Comparison of ENCODE assay signal across 18 cellular contexts in the genomic region with DNA sequence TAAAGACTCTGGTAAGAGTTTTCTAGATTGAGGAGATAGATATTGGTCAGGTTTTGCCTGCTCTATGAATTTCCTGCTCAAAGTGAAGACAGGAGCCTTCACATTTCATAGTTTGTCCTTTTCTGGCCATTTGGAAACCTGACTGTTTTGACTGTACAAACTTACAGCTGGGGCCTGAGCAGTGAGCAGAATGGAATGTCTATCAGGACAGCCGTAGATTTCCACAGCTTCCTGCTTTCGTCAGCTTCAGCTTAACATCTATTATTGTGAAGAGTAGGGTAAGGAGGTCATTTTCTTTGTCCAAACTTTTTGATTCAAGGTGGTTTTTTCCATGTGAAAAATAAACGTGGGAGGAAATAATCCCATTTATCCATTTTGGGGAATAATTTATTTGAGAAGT.
A peak's percentile ranks its signal among the peaks of the same experiment; 100 is the strongest.
DNase-seq lines count a peak whose midpoint lies in the region; ATAC-seq and TF ChIP-seq lines count a peak whose summit lies in the region.
"Had no signal": no experiment of that assay in that cellular context is flagged by ENCODE, and none has a peak within 500 bp of the region (broad histone marks: within the 10 kb centered on the region; RNA-seq: fewer than 3 reads in every experiment).

No MANE protein-coding gene starts in this region.

- H3K4me1 Mint-ChIP-seq in T-helper 2 cell treated with Interferon-gamma antibody and Interleukin-4, amounts not matched to agents 5 μg/mL and 100 μg/mL, for 36 hours (ENCODE audit: low read depth) = no peaks in the 10 kb centered on the region

- POLR2A ChIA-PET in AG04449 (lab: Yijun Ruan, JAX) = interaction anchor here (1.1 to 1.4 kb wide), 2 partner anchors 19 to 155 kb away, joined by 5 to 7 read pairs; no protein-coding TSS in a partner anchor

- H3K4me3 ChIP-seq in AG04449 (ENCODE audit: low read depth, low read length) = no peak overlapping the region

- TF ChIP-seq CTCF in AG04449 (IDR thresholded peaks at IDR 0.05; ENCODE audit: insufficient read depth, low read length, missing control alignments) = no peak

- no peak overlapping the region for H3K27ac Mint-ChIP-seq in T-helper 2 cell treated with Interferon-gamma antibody and Interleukin-4, amounts not matched to agents 5 μg/mL and 100 μg/mL, for 36 hours

- H3K4me3 Mint-ChIP-seq in T-helper 2 cell treated with Interferon-gamma antibody and Interleukin-4, amounts not matched to agents 5 μg/mL and 100 μg/mL, for 36 hours = no peak overlapping the region

- peak; percentile 14 for DNase-seq in AG04449 (ENCODE audit: low read depth, low spot score)
- DNase-seq in RPMI7951 (ENCODE audit: low read depth) = peak; percentile 56
- peak; percentile 80 for DNase-seq in dermis blood vessel endothelial cell
- peak; percentile 80 to 85 for DNase-seq in lung microvascular endothelial cell (ENCODE audit: low read depth in 2 of 2)
- no peak for DNase-seq in activated CD4-positive, alpha-beta T cell treated with anti-CD3 and anti-CD28 coated beads for 4 hours
- DNase-seq in T-helper 2 cell treated with Interferon-gamma antibody and Interleukin-4, amounts not matched to agents 5 μg/mL and 100 μg/mL, for 36 hours (ENCODE audit: low spot score) = no peak
- DNase-seq: 8988T, DMS153, EL, Karpas-422, MM.1S, NCI-H1105 treated with DMSO at 0.1 percent for 48 hours, NCI-H187, NCI-H446, NCI-H69, OCI-M1 had no signal

- H3K27me3 Mint-ChIP-seq in T-helper 2 cell treated with Interferon-gamma antibody and Interleukin-4, amounts not matched to agents 5 μg/mL and 100 μg/mL, for 36 hours (ENCODE audit: low read depth) = peaks cover 5% of the 10 kb centered on the region

- H3K9me3 Mint-ChIP-seq in T-helper 2 cell treated with Interferon-gamma antibody and Interleukin-4, amounts not matched to agents 5 μg/mL and 100 μg/mL, for 36 hours = no peaks in the 10 kb centered on the region

- ATAC-seq in GM19455 (IDR thresholded peaks at IDR 0.05; ENCODE audit: unreplicated experiment) (no peak), HG02642 (IDR thresholded peaks at IDR 0.05; ENCODE audit: poor library complexity, unreplicated experiment) (no peak)

- CTCF ChIA-PET in AG04449 (lab: Yijun Ruan, JAX) = interaction anchor here (4.1 to 4.4 kb wide), 2 partner anchors 186 to 190 kb away, joined by 24 to 27 read pairs; no protein-coding TSS in a partner anchor

- H3K36me3 Mint-ChIP-seq in T-helper 2 cell treated with Interferon-gamma antibody and Interleukin-4, amounts not matched to agents 5 μg/mL and 100 μg/mL, for 36 hours (ENCODE audit: low read depth) = no peaks in the 10 kb centered on the region

Comparison
In these comparisons a context has a peak if more than half of its experiments do, and no peak if none do; other contexts are left out.
1. DNase-seq: peak in AG04449 (single experiment), RPMI7951 (single experiment), dermis blood vessel endothelial cell (single experiment) and lung microvascular endothelial cell (2 of 2); none in activated CD4-positive, alpha-beta T cell treated with anti-CD3 and anti-CD28 coated beads for 4 hours (0 of 2) and T-helper 2 cell treated with Interferon-gamma antibody and Interleukin-4, amounts not matched to agents 5 μg/mL and 100 μg/mL, for 36 hours (single experiment).